26 cellular contexts compared by ENCODE assay signal in genomic region chr2:234134496-234134895, GRCh38.
"Had no signal": no experiment of that assay in that cellular context is flagged by ENCODE, and none has a peak within 500 bp of the region (broad histone marks: within the 10 kb centered on the region; RNA-seq: fewer than 3 reads in every experiment).

No MANE protein-coding gene starts in this region.

- H3K4me3 ChIP-seq: colonic mucosa, gastrocnemius medialis, spleen, thoracic aorta had no signal

- ATAC-seq: activated CD8-positive, alpha-beta memory T cell treated with anti-CD3 and anti-CD28 coated beads, Interleukin-2, amount 10 ng/mL, durations not matched to agents 7 days and 5 days; activated CD8-positive, alpha-beta T cell treated with anti-CD3 and anti-CD28 coated beads, Interleukin-2, amount 10 ng/mL, durations not matched to agents 7 days and 5 days; activated naive CD8-positive, alpha-beta T cell treated with anti-CD3 and anti-CD28 coated beads, Interleukin-2, amount 50 U/mL, for 24 hours; gastrocnemius medialis; left cardiac atrium; left ventricle myocardium superior; naive thymus-derived CD4-positive, alpha-beta T cell; right cardiac atrium had no signal

- H3K27ac Mint-ChIP-seq: activated CD4-positive, alpha-beta T cell treated with anti-CD3 and anti-CD28 coated beads, Interleukin-2, amount 10 ng/mL, durations not matched to agents 24 days and 14 days; activated CD8-positive, alpha-beta memory T cell treated with anti-CD3 and anti-CD28 coated beads, Interleukin-2, amount 10 ng/mL, durations not matched to agents 7 days and 5 days; activated CD8-positive, alpha-beta T cell treated with anti-CD3 and anti-CD28 coated beads, Interleukin-2, amount 10 ng/mL, durations not matched to agents 7 days and 5 days; activated naive CD4-positive, alpha-beta T cell treated with anti-CD3 and anti-CD28 coated beads, Interleukin-2, amount 50 U/mL, for 24 hours; activated naive CD8-positive, alpha-beta T cell treated with anti-CD3 and anti-CD28 coated beads, Interleukin-2, amount 50 U/mL, for 24 hours; activated T-helper 2 cell treated with anti-CD3 and anti-CD28 coated beads, Interferon-gamma antibody, Interleukin-2, Interleukin-4, amounts not matched to agents 10 μg/mL and 5 μg/mL and 100 μg/mL, durations not matched to agents 14 hours and 24 hours and 36 hours; naive thymus-derived CD4-positive, alpha-beta T cell; stimulated activated naive CD8-positive, alpha-beta T cell treated with anti-CD3 and anti-CD28 coated beads, Interleukin-15, Interleukin-2, amounts not matched to agents 100 ng/mL and 50 ng/mL, for 24 hours had no signal

- H3K9me3 ChIP-seq: colonic mucosa, gastrocnemius medialis, spleen, thoracic aorta had no signal

- DNase-seq: activated CD4-positive, alpha-beta T cell treated with anti-CD3 and anti-CD28 coated beads, Interleukin-2, amount 10 ng/mL, durations not matched to agents 24 days and 14 days; activated CD4-positive, CD25-positive, alpha-beta regulatory T cell treated with anti-CD3 and anti-CD28 coated beads, Interleukin-2, amount 50 U/mL, for 72 hours; activated CD8-positive, alpha-beta memory T cell treated with anti-CD3 and anti-CD28 coated beads, Interleukin-2, amount 10 ng/mL, durations not matched to agents 7 days and 5 days; activated CD8-positive, alpha-beta T cell treated with anti-CD3 and anti-CD28 coated beads, Interleukin-2, amount 10 ng/mL, durations not matched to agents 7 days and 5 days; activated naive CD8-positive, alpha-beta T cell treated with anti-CD3 and anti-CD28 coated beads, Interleukin-2, amount 50 U/mL, for 24 hours; activated T-cell treated with anti-CD3 and anti-CD28 coated beads, Interleukin-2, amount 50 U/mL, for 48 hours; colonic mucosa; effector CD8-positive, alpha-beta T cell; gastrocnemius medialis; glutamatergic neuron; left cardiac atrium; left ventricle myocardium superior; midbrain; naive thymus-derived CD4-positive, alpha-beta T cell; posterior cingulate gyrus; right cardiac atrium; spleen; T-helper 9 cell; trophoblast cell had no signal

- FAIRE-seq: islet of Langerhans, TTC549, urothelium cell line had no signal

- H3K36me3 Mint-ChIP-seq: activated CD8-positive, alpha-beta memory T cell treated with anti-CD3 and anti-CD28 coated beads, Interleukin-2, amount 10 ng/mL, durations not matched to agents 7 days and 5 days; activated naive CD4-positive, alpha-beta T cell treated with anti-CD3 and anti-CD28 coated beads, Interleukin-2, amount 50 U/mL, for 24 hours had no signal

- H3K4me3 Mint-ChIP-seq: activated CD4-positive, alpha-beta T cell treated with anti-CD3 and anti-CD28 coated beads, Interleukin-2, amount 10 ng/mL, durations not matched to agents 24 days and 14 days; activated CD8-positive, alpha-beta memory T cell treated with anti-CD3 and anti-CD28 coated beads, Interleukin-2, amount 10 ng/mL, durations not matched to agents 7 days and 5 days; activated CD8-positive, alpha-beta T cell treated with anti-CD3 and anti-CD28 coated beads, Interleukin-2, amount 10 ng/mL, durations not matched to agents 7 days and 5 days; activated naive CD4-positive, alpha-beta T cell treated with anti-CD3 and anti-CD28 coated beads, Interleukin-2, amount 50 U/mL, for 24 hours; activated naive CD8-positive, alpha-beta T cell treated with anti-CD3 and anti-CD28 coated beads, Interleukin-2, amount 50 U/mL, for 24 hours; naive thymus-derived CD4-positive, alpha-beta T cell; stimulated activated naive CD8-positive, alpha-beta T cell treated with anti-CD3 and anti-CD28 coated beads, Interleukin-15, Interleukin-2, amounts not matched to agents 100 ng/mL and 50 ng/mL, for 24 hours had no signal

- H3K27me3 Mint-ChIP-seq: activated naive CD4-positive, alpha-beta T cell treated with anti-CD3 and anti-CD28 coated beads, Interleukin-2, amount 50 U/mL, for 24 hours; activated naive CD8-positive, alpha-beta T cell treated with anti-CD3 and anti-CD28 coated beads, Interleukin-2, amount 50 U/mL, for 24 hours; stimulated activated naive CD8-positive, alpha-beta T cell treated with anti-CD3 and anti-CD28 coated beads, Interleukin-15, Interleukin-2, amounts not matched to agents 100 ng/mL and 50 ng/mL, for 24 hours had no signal

- H3K27ac ChIP-seq: colonic mucosa, gastrocnemius medialis, spleen, thoracic aorta had no signal

- H3K9me3 Mint-ChIP-seq: activated CD4-positive, alpha-beta T cell treated with anti-CD3 and anti-CD28 coated beads, Interleukin-2, amount 10 ng/mL, durations not matched to agents 24 days and 14 days; activated naive CD4-positive, alpha-beta T cell treated with anti-CD3 and anti-CD28 coated beads, Interleukin-2, amount 50 U/mL, for 24 hours; activated naive CD8-positive, alpha-beta T cell treated with anti-CD3 and anti-CD28 coated beads, Interleukin-2, amount 50 U/mL, for 24 hours; activated T-helper 2 cell treated with anti-CD3 and anti-CD28 coated beads, Interferon-gamma antibody, Interleukin-2, Interleukin-4, amounts not matched to agents 10 μg/mL and 5 μg/mL and 100 μg/mL, durations not matched to agents 14 hours and 24 hours and 36 hours; stimulated activated naive CD8-positive, alpha-beta T cell treated with anti-CD3 and anti-CD28 coated beads, Interleukin-15, Interleukin-2, amounts not matched to agents 100 ng/mL and 50 ng/mL, for 24 hours had no signal
